Comparison of ENCODE assay signal across 6 cellular contexts in genomic region chr6:18785810-18786490, GRCh38.
"Had no signal": no experiment of that assay in that cellular context is flagged by ENCODE, and none has a peak within 500 bp of the region (broad histone marks: within the 10 kb centered on the region; RNA-seq: fewer than 3 reads in every experiment).

No MANE protein-coding gene starts in this region.

- FAIRE-seq: HTR-8/SVneo had no signal

- DNase-seq: IMR-90, KBM-7, KG1 had no signal

- H3K4me2 ChIP-seq: KMS-11 had no signal

- H3K9ac ChIP-seq: KMS-11 had no signal

- H3K27ac ChIP-seq: HL-60, KMS-11 had no signal
